In genomic region chr13:76148926-76149325, GRCh38 we compare ENCODE assay signal across 1 cellular context.
TF ChIP-seq lines count a peak whose summit lies in the region.

No MANE protein-coding gene starts in this region.

TF ChIP-seq in GM23338, 12 proteins besides CTCF, POLR2A, EP300 and RAD21 (continued from another document):
- no peak for TF ChIP-seq ZNF462 (CRISPR knock-in tag; IDR thresholded peaks at IDR 0.05)
TF ChIP-seq in GM23338: peak in this region for 0.
